In genomic region chr6:143063631-143064030, GRCh38 we compare ENCODE assay signal across 15 cellular contexts. TPM values are rescaled to one million over a fixed set of nuclear protein-coding genes. Genes with fewer than 3 reads are reported as not detected.
DNase-seq lines count a peak whose midpoint lies in the region; ATAC-seq and TF ChIP-seq lines count a peak whose summit lies in the region.
"Had no signal": no experiment of that assay in that cellular context is flagged by ENCODE, and none has a peak within 500 bp of the region (broad histone marks: within the 10 kb centered on the region; RNA-seq: fewer than 3 reads in every experiment).

No MANE protein-coding gene starts in this region.

- no peak overlapping the region for H3K4ac ChIP-seq in trophoblast cell (ENCODE audit: low read depth, low read length)

- no peak overlapping the region for H3K14ac ChIP-seq in trophoblast cell (ENCODE audit: low read length)

- no TSS peak for BruUV-seq in Calu3 (replicated peaks; lab: Mats Ljungman, UMichigan)

- H3K27me3 ChIP-seq in HUES6 (ENCODE audit: control insufficient read depth, insufficient read depth, low read length) (no peaks in the 10 kb centered on the region), trophoblast cell (ENCODE audit: insufficient read depth, low read length) (no peaks in the 10 kb centered on the region)
- H3K27me3 ChIP-seq: BLaER1 had no signal

- H3K9ac ChIP-seq in HUES6 (ENCODE audit: low read length): no peak overlapping the region
- H3K9ac ChIP-seq in trophoblast cell (ENCODE audit: low read length): no peak overlapping the region
- H3K9ac ChIP-seq: BLaER1 had no signal

- H2BK12ac ChIP-seq in trophoblast cell (ENCODE audit: low read length): peak overlapping the region; percentile 95

- peaks cover 4% of the 10 kb centered on the region for H3K9me3 Mint-ChIP-seq in Calu3 (ENCODE audit: low read depth, unreplicated experiment)
- peaks cover 11% of the 10 kb centered on the region for H3K9me3 Mint-ChIP-seq in WTC11
- H3K9me3 Mint-ChIP-seq: CD4-positive, alpha-beta memory T cell had no signal

- peak overlapping the region; percentile 81 for H2BK5ac ChIP-seq in trophoblast cell (ENCODE audit: low read depth, low read length, poor library complexity)

- H3K27ac ChIP-seq in HUES6 (ENCODE audit: low read depth, low read length) (0 out of 2 replicates have a peak overlapping the region, but pooled peaks have one; percentile 4), trophoblast cell (ENCODE audit: low read depth, low read length) (no peak overlapping the region)
- H3K27ac ChIP-seq: BLaER1 had no signal

- H3K4me1 Mint-ChIP-seq in Calu3 (ENCODE audit: low read depth, unreplicated experiment) (peaks cover 33% of the 10 kb centered on the region), WTC11 (peaks cover 68% of the 10 kb centered on the region)

- no peak overlapping the region for H3K4me3 Mint-ChIP-seq in Calu3 (ENCODE audit: low read depth, unreplicated experiment)
- H3K4me3 Mint-ChIP-seq in WTC11: no peak overlapping the region
- H3K4me3 Mint-ChIP-seq: CD4-positive, alpha-beta memory T cell had no signal

- peaks cover 44% of the 10 kb centered on the region for H3K4me1 ChIP-seq in HUES6 (ENCODE audit: control insufficient read depth, insufficient read depth, low read length)
- peaks cover 7 to 11% of the 10 kb centered on the region in 2 experiments for H3K4me1 ChIP-seq in trophoblast cell (ENCODE audit: control insufficient read depth in 1 of 2, insufficient read depth in 2 of 2, low read length in 2 of 2)

- H3K9me3 ChIP-seq in HUES6 (ENCODE audit: control insufficient read depth, insufficient read depth, low read depth, low read length) (no peaks in the 10 kb centered on the region), trophoblast cell (ENCODE audit: insufficient read depth, low read depth, low read length) (no peaks in the 10 kb centered on the region)
- H3K9me3 ChIP-seq: BLaER1 had no signal

- H3K4me2 ChIP-seq in trophoblast cell (ENCODE audit: low read length): no peak overlapping the region
- H3K4me2 ChIP-seq: BLaER1 had no signal

- H2AFZ ChIP-seq in trophoblast cell (ENCODE audit: insufficient read depth, low read length, poor library complexity): no peak overlapping the region

- H3K23ac ChIP-seq in trophoblast cell (ENCODE audit: low read length): no peak overlapping the region

- no peaks in the 10 kb centered on the region for H3K36me3 ChIP-seq in HUES6 (ENCODE audit: control insufficient read depth, insufficient read depth, low read length)
- peaks cover 0 to 2% of the 10 kb centered on the region in 2 experiments for H3K36me3 ChIP-seq in trophoblast cell (ENCODE audit: control insufficient read depth in 1 of 2, insufficient read depth in 2 of 2, low read length in 2 of 2)
- H3K36me3 ChIP-seq: BLaER1 had no signal

- H4K12ac ChIP-seq in trophoblast cell (ENCODE audit: low read depth, low read length): no peak overlapping the region

- no peaks in the 10 kb centered on the region for H3K27me3 Mint-ChIP-seq in Calu3 (ENCODE audit: unreplicated experiment)
- no peaks in the 10 kb centered on the region for H3K27me3 Mint-ChIP-seq in WTC11 (ENCODE audit: low read depth)

- H3K18ac ChIP-seq in trophoblast cell (ENCODE audit: low read length): no peak overlapping the region

- POLR2A ChIA-PET in WTC11 (lab: Charles Lee): no interaction called here

- CTCF ChIA-PET in Calu3 (lab: Charles Lee) (no interaction called here), WTC11 (lab: Charles Lee) (interaction anchor here (1.0 kb wide), 1 partner anchor 274 kb away, joined by 3 read pairs; no protein-coding TSS in a partner anchor)

- no peak overlapping the region for H3K4me3 ChIP-seq in HUES6 (ENCODE audit: low read depth, low read length)
- no peak overlapping the region for H3K4me3 ChIP-seq in trophoblast cell (ENCODE audit: low read depth, low read length)
- H3K4me3 ChIP-seq: BLaER1 had no signal

- peaks cover 24% of the 10 kb centered on the region for H3K36me3 Mint-ChIP-seq in Calu3 (ENCODE audit: insufficient read depth, unreplicated experiment)
- peaks cover 14% of the 10 kb centered on the region for H3K36me3 Mint-ChIP-seq in WTC11

- no peak overlapping the region for H4K91ac ChIP-seq in trophoblast cell (ENCODE audit: low read depth, low read length)

- H2BK120ac ChIP-seq in trophoblast cell (ENCODE audit: insufficient read depth, low read length, poor library complexity): peak overlapping the region; percentile 85

- peak overlapping the region; percentile 51 for H4K8ac ChIP-seq in trophoblast cell (ENCODE audit: low read depth, low read length)

- DNase-seq in Calu3 (no peak), WTC11 (ENCODE audit: low spot score) (no peak), trophoblast cell (no peak), dedifferentiated amniotic fluid mesenchymal stem cell (ENCODE audit: extremely low spot score) (no peak)
- DNase-seq: CD4-positive, alpha-beta memory T cell; H7; NCI-H1417 treated with DMSO at 0.1 percent for 48 hours; NCI-H187 treated with DMSO at 0.1 percent for 48 hours; NCI-H226; NCI-H524; PC-3 had no signal

- ATAC-seq in WTC11: no peak
- ATAC-seq in GM21737 (IDR thresholded peaks at IDR 0.05; ENCODE audit: unreplicated experiment): no peak
- ATAC-seq in GM21381 (IDR thresholded peaks at IDR 0.05; ENCODE audit: unreplicated experiment): no peak
- ATAC-seq: PC-3 had no signal

- H2AK5ac ChIP-seq in trophoblast cell (ENCODE audit: low read length): peak overlapping the region; percentile 68

- H3K27ac Mint-ChIP-seq in Calu3 (ENCODE audit: unreplicated experiment): peak overlapping the region; percentile 91
- 0 out of 2 replicates have a peak overlapping the region, but pooled peaks have one; percentile 44 for H3K27ac Mint-ChIP-seq in WTC11

- H3K79me1 ChIP-seq in trophoblast cell (ENCODE audit: low read length): peaks cover 28% of the 10 kb centered on the region

- peaks cover 13% of the 10 kb centered on the region for H3K79me2 ChIP-seq in trophoblast cell (ENCODE audit: control insufficient read depth, insufficient read depth, low read length, poor library complexity)

- intact Hi-C loops in Calu3 (cut with micrococcal nuclease; ENCODE audit: unreplicated experiment): no loop called here

- TF ChIP-seq CTCF in Calu3 (IDR thresholded peaks at IDR 0.05; ENCODE audit: unreplicated experiment) (no peak), WTC11 (IDR thresholded peaks at IDR 0.05) (no peak)

TF ChIP-seq in WTC11, 78 proteins besides CTCF, POLR2A, EP300 and RAD21:
- TF ChIP-seq NR2C2 (CRISPR knock-in tag; IDR thresholded peaks at IDR 0.05) (no peak), IRF2 (CRISPR knock-in tag; IDR thresholded peaks at IDR 0.05; ENCODE audit: borderline replicate concordance, low read depth) (no peak), SP1 (CRISPR knock-in tag; conservative IDR thresholded peaks at IDR 0.05) (no peak), ARID4B (CRISPR knock-in tag; IDR thresholded peaks at IDR 0.05; ENCODE audit: borderline replicate concordance) (no peak), TEAD1 (CRISPR knock-in tag; IDR thresholded peaks at IDR 0.05) (no peak), RORB (CRISPR knock-in tag; IDR thresholded peaks at IDR 0.05) (no peak), ZNF219 (CRISPR knock-in tag; IDR thresholded peaks at IDR 0.05; ENCODE audit: borderline replicate concordance) (no peak), ELF4 (CRISPR knock-in tag; IDR thresholded peaks at IDR 0.05; ENCODE audit: low read depth) (no peak), SOX15 (CRISPR knock-in tag; IDR thresholded peaks at IDR 0.05) (no peak), NFYB (CRISPR knock-in tag; conservative IDR thresholded peaks at IDR 0.05; ENCODE audit: low read depth) (no peak), SMAD4 (CRISPR knock-in tag; IDR thresholded peaks at IDR 0.05) (no peak), PRRX2 (CRISPR knock-in tag; IDR thresholded peaks at IDR 0.05) (no peak), TCF7 (CRISPR knock-in tag; IDR thresholded peaks at IDR 0.05; ENCODE audit: low read depth) (no peak), ZNF263 (CRISPR knock-in tag; IDR thresholded peaks at IDR 0.05; ENCODE audit: low read depth) (no peak)

RNA-seq across cellular contexts. Expression of gene AIG1, which starts 2.9 kb away (rescaled TPM):
- total RNA-seq in Calu3 (2022): 46.3 and 57.2 TPM in 2 replicates
- total RNA-seq in WTC11 (2021): 38.8 to 44.0 TPM (median 39.3 TPM) in 3 replicates
- 57.5 and 61.3 TPM in 2 replicates for polyA plus RNA-seq in trophoblast cell (2013)
